1 cellular context compared by ENCODE assay signal in the genomic region with DNA sequence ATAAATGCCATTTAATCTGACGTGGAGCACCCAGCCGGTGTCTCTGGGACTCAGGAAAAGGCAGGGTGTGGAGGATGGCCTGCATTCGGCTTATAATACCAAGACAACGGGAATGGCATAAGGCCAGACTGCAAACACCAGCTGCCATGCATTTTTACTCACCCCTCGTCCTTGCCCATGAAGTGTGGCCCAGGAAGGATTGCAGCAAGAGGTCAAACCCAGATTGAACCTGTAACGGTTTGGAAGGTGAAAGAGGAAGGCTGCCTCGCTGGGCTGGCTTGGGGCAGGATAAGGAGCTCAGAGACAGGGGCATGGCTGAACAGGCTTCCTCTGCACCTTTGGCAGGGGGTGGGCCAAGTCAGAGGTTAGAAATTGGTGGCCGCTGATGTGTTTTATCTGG.
TF ChIP-seq lines count a peak whose summit lies in the region.

No MANE protein-coding gene starts in this region.

TF ChIP-seq in HEK293, 187 proteins besides CTCF, POLR2A, EP300 and RAD21 (continued from another document):
- no peak for TF ChIP-seq ZBTB11 (tag by site-specific recombination; conservative IDR thresholded peaks at IDR 0.05; ENCODE audit: low read depth)
- no peak for TF ChIP-seq ZFP69B (tag by site-specific recombination; IDR thresholded peaks at IDR 0.05)
- no peak for TF ChIP-seq ZNF624 (tag by site-specific recombination; IDR thresholded peaks at IDR 0.05)
